Comparison of ENCODE assay signal across 8 cellular contexts in genomic region chr15:57706405-57707209, GRCh38. TPM values are rescaled to one million over a fixed set of nuclear protein-coding genes. Genes with fewer than 3 reads are reported as not detected.
A peak's percentile ranks its signal among the peaks of the same experiment; 100 is the strongest.
DNase-seq lines count a peak whose midpoint lies in the region; ATAC-seq, FAIRE-seq and TF ChIP-seq lines count a peak whose summit lies in the region.

POLR2M (plus strand) TSS chr15:57706714; CDS start chr15:57706843, 129 bp downstream.

- peaks cover 0 to 1% (median 0%) of the 10 kb centered on the region in 4 donors for H3K27me3 ChIP-seq in esophagus squamous epithelium

- FAIRE-seq in RCC 7860 (lab: Jason Lieb, UNC) = peak; percentile 67

- no peaks in the 10 kb centered on the region for H3K27me3 Mint-ChIP-seq in activated T-cell treated with anti-CD3 and anti-CD28 coated beads, Interleukin-2, amount 50 U/mL, for 72 hours (ENCODE audit: low read depth)

- TF ChIP-seq CTCF in esophagus squamous epithelium (IDR thresholded peaks at IDR 0.05) = peak in 1 of 6 experiments; percentile 19

- H3K9me3 Mint-ChIP-seq in activated T-cell treated with anti-CD3 and anti-CD28 coated beads, Interleukin-2, amount 50 U/mL, for 72 hours = peaks cover 0 to 2% of the 10 kb centered on the region in 2 donors

- H3K4me3 Mint-ChIP-seq in activated T-cell treated with anti-CD3 and anti-CD28 coated beads, Interleukin-2, amount 50 U/mL, for 72 hours = peak within 1 kb of the TSS; percentile 86 to 96

- WGBS in esophagus squamous epithelium, 2 donors = 0% methylated on average over 12 to 22 of the region's 70 CpGs

- intact Hi-C loops in esophagus squamous epithelium (cut with DNase I) = no loop called here

- TF ChIP-seq POLR2A in esophagus squamous epithelium (IDR thresholded peaks at IDR 0.05) = peak in 3 of 4 donors; percentile 28 to 77 (median 74)

- peak; percentile 72 for DNase-seq in DMS79 (lab: John Stamatoyannopoulos, UW)
- DNase-seq in RCC 7860 (ENCODE audit: low spot score) = peak; percentile 90
- peak; percentile 91 to 92 for DNase-seq in activated T-cell treated with anti-CD3 and anti-CD28 coated beads, Interleukin-2, amount 50 U/mL, for 72 hours
- peak; percentile 71 for DNase-seq in esophagus squamous epithelium (lab: John Stamatoyannopoulos, UW)
- DNase-seq in myocyte (ENCODE audit: low read depth) = peak; percentile 99
- DNase-seq in stimulated activated CD8-positive, alpha-beta memory T cell treated with anti-CD3 and anti-CD28 coated beads, Interleukin-7, amount 100 ng/mL, for 48 hours (ENCODE audit: extremely low read depth in 1 of 2, low read depth in 1 of 2) = peak; percentile 78 to 90

- H3K27ac Mint-ChIP-seq in activated T-cell treated with anti-CD3 and anti-CD28 coated beads, Interleukin-2, amount 50 U/mL, for 72 hours = peak within 1 kb of the TSS; percentile 98

- H3K4me1 ChIP-seq in esophagus squamous epithelium = peaks cover 5 to 52% (median 5%) of the 10 kb centered on the region in 3 donors

- H3K36me3 ChIP-seq in KOPT-K1 (ENCODE audit: insufficient read depth, low read length) (peaks cover 32% of the 10 kb centered on the region), esophagus squamous epithelium (peaks cover 0 to 31% (median 0%) of the 10 kb centered on the region in 3 donors)

- H3K9me3 ChIP-seq in KOPT-K1 (ENCODE audit: insufficient read depth, low read length, poor library complexity, severe bottlenecking) = no peaks in the 10 kb centered on the region
- H3K9me3 ChIP-seq in esophagus squamous epithelium = no peaks in the 10 kb centered on the region

- H3K4me1 Mint-ChIP-seq in activated T-cell treated with anti-CD3 and anti-CD28 coated beads, Interleukin-2, amount 50 U/mL, for 72 hours (ENCODE audit: low read depth) = peaks cover 68% of the 10 kb centered on the region

- peak within 1 kb of the TSS; percentile 92 for H3K27ac ChIP-seq in KOPT-K1 (ENCODE audit: low read depth, low read length, poor library complexity, severe bottlenecking)
- peak within 1 kb of the TSS; percentile 91 to 97 (median 96) for H3K27ac ChIP-seq in esophagus squamous epithelium

- H3K4me3 ChIP-seq in esophagus squamous epithelium = peak within 1 kb of the TSS; percentile 74 to 96 (median 84)

- peak; percentile 93 for ATAC-seq in GM21786 (IDR thresholded peaks at IDR 0.05; ENCODE audit: unreplicated experiment)
- peak; percentile 97 to 98 for ATAC-seq in activated T-cell treated with anti-CD3 and anti-CD28 coated beads, Interleukin-2, amount 50 U/mL, for 72 hours (replicated peaks in 1 of 2)

- H3K36me3 Mint-ChIP-seq in activated T-cell treated with anti-CD3 and anti-CD28 coated beads, Interleukin-2, amount 50 U/mL, for 72 hours (ENCODE audit: insufficient read depth in 2 of 2) = peaks cover 3 to 15% of the 10 kb centered on the region in 2 donors

RNA-seq across cellular contexts. Expression of gene POLR2M, which starts in this region (rescaled TPM):
- 10 to 100 TPM; 67.1 to 87.9 TPM for total RNA-seq in activated T-cell treated with anti-CD3 and anti-CD28 coated beads, Interleukin-2, amount 50 U/mL, for 72 hours
- total RNA-seq in esophagus squamous epithelium (100 to 1,000 TPM in 2 of 4 donors, 10 to 100 TPM in 2; 14.5 to 839 (median 71.7) TPM), myocyte (64.4 and 141 TPM in 2 replicates)
- 40.1 TPM for polyA plus RNA-seq in myocyte (2012)

Comparison
In these comparisons a context has a peak if more than half of its experiments do, and no peak if none do; other contexts are left out.
1. Peak in every context shown above with its lines: DNase-seq, ATAC-seq, H3K4me3 ChIP-seq and H3K27ac ChIP-seq.